ENCODE assay signal across 26 cellular contexts in genomic region chr9:80070071-80070742, GRCh38.
"Had no signal": no experiment of that assay in that cellular context is flagged by ENCODE, and none has a peak within 500 bp of the region (broad histone marks: within the 10 kb centered on the region; RNA-seq: fewer than 3 reads in every experiment).

No MANE protein-coding gene starts in this region.

- H3K4me3 Mint-ChIP-seq: activated CD8-positive, alpha-beta T cell treated with anti-CD3 and anti-CD28 coated beads for 36 hours; activated naive CD4-positive, alpha-beta T cell treated with anti-CD3 and anti-CD28 coated beads, Interleukin-2, amount 50 U/mL, for 24 hours; activated naive CD8-positive, alpha-beta T cell treated with anti-CD3 and anti-CD28 coated beads, Interleukin-2, amount 50 U/mL, for 24 hours; central memory CD8-positive, alpha-beta T cell; dendritic cell treated with granulocyte-macrophage colony-stimulating factor and Interleukin-4, amounts not matched to agents 40 ng/mL and 50 ng/mL, for 4 days; natural killer cell; WTC11 had no signal

- H3K4me1 ChIP-seq: breast epithelium had no signal

- H3K36me3 Mint-ChIP-seq: activated naive CD4-positive, alpha-beta T cell treated with anti-CD3 and anti-CD28 coated beads, Interleukin-2, amount 50 U/mL, for 24 hours; natural killer cell; WTC11 had no signal

- H3K27me3 Mint-ChIP-seq: central memory CD8-positive, alpha-beta T cell; dendritic cell treated with granulocyte-macrophage colony-stimulating factor and Interleukin-4, amounts not matched to agents 40 ng/mL and 50 ng/mL, for 4 days had no signal

- ATAC-seq: activated CD8-positive, alpha-beta T cell treated with anti-CD3 and anti-CD28 coated beads for 36 hours; activated naive CD8-positive, alpha-beta T cell treated with anti-CD3 and anti-CD28 coated beads, Interleukin-2, amount 50 U/mL, for 24 hours; left colon; natural killer cell; right cardiac atrium; WTC11 had no signal

- H3K4me1 Mint-ChIP-seq: activated naive CD4-positive, alpha-beta T cell treated with anti-CD3 and anti-CD28 coated beads, Interleukin-2, amount 50 U/mL, for 24 hours; central memory CD8-positive, alpha-beta T cell; natural killer cell had no signal

- H3K4me3 ChIP-seq: breast epithelium, esophagus squamous epithelium, tibial nerve had no signal

- H3K36me3 ChIP-seq: breast epithelium, esophagus squamous epithelium, tibial nerve had no signal

- H3K9me3 Mint-ChIP-seq: activated CD8-positive, alpha-beta T cell treated with anti-CD3 and anti-CD28 coated beads for 36 hours; activated naive CD8-positive, alpha-beta T cell treated with anti-CD3 and anti-CD28 coated beads, Interleukin-2, amount 50 U/mL, for 24 hours; activated T-helper 2 cell treated with anti-CD3 and anti-CD28 coated beads, Interferon-gamma antibody, Interleukin-2, Interleukin-4, amounts not matched to agents 10 μg/mL and 5 μg/mL and 100 μg/mL, durations not matched to agents 14 hours and 24 hours and 36 hours; central memory CD8-positive, alpha-beta T cell; dendritic cell treated with granulocyte-macrophage colony-stimulating factor and Interleukin-4, amounts not matched to agents 40 ng/mL and 50 ng/mL, for 4 days; WTC11 had no signal

- H3K27ac ChIP-seq: breast epithelium, epithelial cell of prostate, esophagus squamous epithelium, tibial nerve had no signal

- H3K9me3 ChIP-seq: breast epithelium, esophagus squamous epithelium, tibial nerve had no signal

- H3K27me3 ChIP-seq: breast epithelium, esophagus squamous epithelium, tibial nerve had no signal

- H3K27ac Mint-ChIP-seq: activated CD8-positive, alpha-beta T cell treated with anti-CD3 and anti-CD28 coated beads for 36 hours; activated naive CD4-positive, alpha-beta T cell treated with anti-CD3 and anti-CD28 coated beads, Interleukin-2, amount 50 U/mL, for 24 hours; activated naive CD8-positive, alpha-beta T cell treated with anti-CD3 and anti-CD28 coated beads, Interleukin-2, amount 50 U/mL, for 24 hours; activated T-helper 2 cell treated with anti-CD3 and anti-CD28 coated beads, Interferon-gamma antibody, Interleukin-2, Interleukin-4, amounts not matched to agents 10 μg/mL and 5 μg/mL and 100 μg/mL, durations not matched to agents 14 hours and 24 hours and 36 hours; dendritic cell treated with granulocyte-macrophage colony-stimulating factor and Interleukin-4, amounts not matched to agents 40 ng/mL and 50 ng/mL, for 4 days; natural killer cell; WTC11 had no signal

- DNase-seq: activated CD4-positive, alpha-beta T cell treated with anti-CD3 and anti-CD28 coated beads, Interleukin-2, amount 50 U/mL, for 1 hour; activated CD8-positive, alpha-beta T cell treated with anti-CD3 and anti-CD28 coated beads for 36 hours; activated naive CD8-positive, alpha-beta T cell treated with anti-CD3 and anti-CD28 coated beads, Interleukin-2, amount 50 U/mL, for 24 hours; activated T-cell treated with anti-CD3 and anti-CD28 coated beads, Interleukin-2, amount 50 U/mL, for 48 hours; amygdala; esophagus squamous epithelium; foreskin melanocyte; glutamatergic neuron; islet precursor cell; left colon; mammary epithelial cell; natural killer cell; posterior cingulate gyrus; right cardiac atrium; stimulated activated CD4-positive, alpha-beta T cell treated with anti-CD3 and anti-CD28 coated beads, Interleukin-15, amount 100 ng/mL, for 24 hours; stimulated activated CD4-positive, alpha-beta T cell treated with anti-CD3 and anti-CD28 coated beads, Interleukin-2, amount 100 ng/mL, for 24 hours; stimulated activated naive CD4-positive, alpha-beta T cell treated with Interleukin-2 at 50 U/mL for 16 hours; T-helper 2 cell had no signal
